13 cellular contexts compared by ENCODE assay signal in genomic region chr6:156826290-156826955, GRCh38. TPM values are rescaled to one million over a fixed set of nuclear protein-coding genes. Genes with fewer than 3 reads are reported as not detected.
DNase-seq lines count a peak whose midpoint lies in the region; ATAC-seq and TF ChIP-seq lines count a peak whose summit lies in the region.
"Had no signal": no experiment of that assay in that cellular context is flagged by ENCODE, and none has a peak within 500 bp of the region (broad histone marks: within the 10 kb centered on the region; RNA-seq: fewer than 3 reads in every experiment).

No MANE protein-coding gene starts in this region.

- 92 to 100% methylated on average over 7 to 10 of the region's 10 CpGs for WGBS in endodermal cell (ENCODE audit: insufficient coverage in 1 of 2, insufficient read length in 1 of 2), 2 experiments

- no peak for TF ChIP-seq CTCF in CD4-positive, alpha-beta T cell (IDR thresholded peaks at IDR 0.05)
- no peak for TF ChIP-seq CTCF in HEK293 (tag by site-specific recombination; IDR thresholded peaks at IDR 0.05)
- peak; percentile 19 for TF ChIP-seq CTCF in endodermal cell (conservative IDR thresholded peaks at IDR 0.05)
- no peak for TF ChIP-seq CTCF in osteocyte (IDR thresholded peaks at IDR 0.05)

- peak overlapping the region; percentile 32 for H3K27ac Mint-ChIP-seq in CD4-positive, alpha-beta T cell
- H3K27ac Mint-ChIP-seq in endodermal cell (no peak overlapping the region), osteocyte (ENCODE audit: unreplicated experiment) (peak overlapping the region; percentile 81)

- H3K36me3 ChIP-seq in HEK293 (ENCODE audit: control insufficient read depth in 2 of 2, insufficient read depth in 1 of 2, low read length in 2 of 2): peaks cover 0 to 13% of the 10 kb centered on the region in 2 experiments; a peak in 1 of 3 replicates
- H3K36me3 ChIP-seq in endodermal cell (ENCODE audit: control insufficient read depth, insufficient read depth, low read length): peaks cover 33% of the 10 kb centered on the region
- H3K36me3 ChIP-seq: colonic mucosa had no signal

- intact Hi-C loops in CD4-positive, alpha-beta T cell (cut with DNase I, micrococcal nuclease): no loop called here

- H3K9me3 ChIP-seq in CD4-positive, alpha-beta T cell (ENCODE audit: control insufficient read depth, low read length): no peaks in the 10 kb centered on the region
- H3K9me3 ChIP-seq in HEK293 (ENCODE audit: control insufficient read depth, insufficient read depth, low read depth, low read length) (no peaks in the 10 kb centered on the region), endodermal cell (ENCODE audit: control insufficient read depth, low read length) (no peaks in the 10 kb centered on the region)
- H3K9me3 ChIP-seq: colonic mucosa, mucosa of descending colon had no signal

- POLR2A ChIA-PET in CD4-positive, alpha-beta T cell (lab: Charles Lee): interaction anchor here (0.6 to 1.0 kb wide), 2 partner anchors 31 to 1567 kb away, joined by 3 to 4 read pairs; no protein-coding TSS in a partner anchor
- POLR2A ChIA-PET in HEK293 (lab: Yijun Ruan, JAX): no interaction called here

- no peak overlapping the region for H3K9ac ChIP-seq in endodermal cell (ENCODE audit: extremely low read depth, low read length, poor library complexity, severe bottlenecking)

- no peaks in the 10 kb centered on the region for H3K9me3 Mint-ChIP-seq in CD4-positive, alpha-beta T cell
- no peaks in the 10 kb centered on the region for H3K9me3 Mint-ChIP-seq in endodermal cell
- no peaks in the 10 kb centered on the region for H3K9me3 Mint-ChIP-seq in osteocyte (ENCODE audit: unreplicated experiment)

- H3K36me3 Mint-ChIP-seq in CD4-positive, alpha-beta T cell (ENCODE audit: low read depth): peaks cover 45% of the 10 kb centered on the region
- peaks cover 12% of the 10 kb centered on the region for H3K36me3 Mint-ChIP-seq in endodermal cell (ENCODE audit: low read depth)
- peaks cover 11% of the 10 kb centered on the region for H3K36me3 Mint-ChIP-seq in osteocyte (ENCODE audit: unreplicated experiment)

- no peak overlapping the region for H3K27ac ChIP-seq in CD4-positive, alpha-beta T cell (ENCODE audit: low read depth, low read length)
- no peak overlapping the region for H3K27ac ChIP-seq in HEK293 (ENCODE audit: extremely low read depth, low read depth, low read length)
- no peak overlapping the region for H3K27ac ChIP-seq in endodermal cell (ENCODE audit: low read depth, low read length)
- H3K27ac ChIP-seq: colonic mucosa had no signal

- no peak overlapping the region for H3K4me3 ChIP-seq in HEK293 (ENCODE audit: low read depth, low read length)
- no peak overlapping the region for H3K4me3 ChIP-seq in endodermal cell (ENCODE audit: low read length)
- H3K4me3 ChIP-seq: colonic mucosa, mucosa of descending colon had no signal

- no peak for DNase-seq in CD4-positive, alpha-beta T cell
- no peak for DNase-seq in endodermal cell
- DNase-seq in osteocyte (ENCODE audit: extremely low spot score, unreplicated experiment): no peak
- DNase-seq in T-helper 2 cell: no peak
- DNase-seq: activated CD8-positive, alpha-beta memory T cell treated with anti-CD3 and anti-CD28 coated beads for 24 hours; colonic mucosa; erythroblast; mucosa of descending colon; NCI-H1436 treated with DMSO at 0.1 percent for 48 hours had no signal

- H3K4me3 Mint-ChIP-seq in CD4-positive, alpha-beta T cell: no peak overlapping the region
- H3K4me3 Mint-ChIP-seq in endodermal cell (no peak overlapping the region), osteocyte (ENCODE audit: unreplicated experiment) (no peak overlapping the region)

- H3K27me3 ChIP-seq in CD4-positive, alpha-beta T cell (ENCODE audit: control insufficient read depth, insufficient read depth, low read length): no peaks in the 10 kb centered on the region
- no peaks in the 10 kb centered on the region for H3K27me3 ChIP-seq in endodermal cell (ENCODE audit: control insufficient read depth, insufficient read depth, low read length, poor library complexity, severe bottlenecking)
- H3K27me3 ChIP-seq: colonic mucosa had no signal

- CTCF ChIA-PET in CD4-positive, alpha-beta T cell (lab: Charles Lee): no interaction called here
- CTCF ChIA-PET in HEK293 (lab: Yijun Ruan, JAX): no interaction called here

- peaks cover 90% of the 10 kb centered on the region for H3K4me1 Mint-ChIP-seq in CD4-positive, alpha-beta T cell (ENCODE audit: low read depth)
- peaks cover 38% of the 10 kb centered on the region for H3K4me1 Mint-ChIP-seq in endodermal cell
- H3K4me1 Mint-ChIP-seq in osteocyte (ENCODE audit: unreplicated experiment): peaks cover 70% of the 10 kb centered on the region

- no peak for ATAC-seq in CD4-positive, alpha-beta T cell (ENCODE audit: poor library complexity)
- ATAC-seq in HG03442 (IDR thresholded peaks at IDR 0.05; ENCODE audit: unreplicated experiment) (no peak), HG03196 (IDR thresholded peaks at IDR 0.05; ENCODE audit: unreplicated experiment) (no peak), HG03108 (IDR thresholded peaks at IDR 0.05; ENCODE audit: unreplicated experiment) (no peak)

- no peaks in the 10 kb centered on the region for H3K27me3 Mint-ChIP-seq in CD4-positive, alpha-beta T cell
- no peaks in the 10 kb centered on the region for H3K27me3 Mint-ChIP-seq in endodermal cell (ENCODE audit: insufficient read depth)
- H3K27me3 Mint-ChIP-seq in osteocyte (ENCODE audit: unreplicated experiment): no peaks in the 10 kb centered on the region

- H3K4me1 ChIP-seq in HEK293 (ENCODE audit: control insufficient read depth, insufficient read depth, low read length): peaks cover 14% of the 10 kb centered on the region
- no peaks in the 10 kb centered on the region for H3K4me1 ChIP-seq in endodermal cell (ENCODE audit: control insufficient read depth, insufficient read depth, low read length)
- H3K4me1 ChIP-seq: colonic mucosa had no signal

TF ChIP-seq in HEK293, 187 proteins besides CTCF, POLR2A, EP300 and RAD21:
- TF ChIP-seq ZNF660 (tag by site-specific recombination; IDR thresholded peaks at IDR 0.05) (no peak), ZNF366 (tag by site-specific recombination; conservative IDR thresholded peaks at IDR 0.05) (peak; percentile 29; the same call in 1 of the 2 replicates), KLF16 (tag by site-specific recombination; IDR thresholded peaks at IDR 0.05) (no peak), TCF7L2 (IDR thresholded peaks at IDR 0.05; ENCODE audit: borderline replicate concordance, low read depth, low read length) (no peak), ZNF335 (tag by site-specific recombination; conservative IDR thresholded peaks at IDR 0.05) (no peak), ZNF701 (tag by site-specific recombination; IDR thresholded peaks at IDR 0.05) (no peak), ZNF600 (tag by site-specific recombination; IDR thresholded peaks at IDR 0.05) (0 out of 2 replicates have a peak, but pooled peaks have one; percentile 10), ZNF404 (tag by site-specific recombination; IDR thresholded peaks at IDR 0.05) (no peak), YY1 (tag by site-specific recombination; IDR thresholded peaks at IDR 0.05) (no peak), GLI2 (tag by site-specific recombination; IDR thresholded peaks at IDR 0.05; ENCODE audit: borderline replicate concordance, low read depth) (no peak), ZNF791 (tag by site-specific recombination; IDR thresholded peaks at IDR 0.05) (no peak), BCL11B (tag by site-specific recombination; IDR thresholded peaks at IDR 0.05; ENCODE audit: low read depth) (no peak)
TF ChIP-seq in HEK293: peak in this region for 2.

RNA-seq across cellular contexts. Expression of gene ARID1B, which starts 49.2 kb away (rescaled TPM):
- 100 to 1,000 TPM; 120 to 125 TPM for total RNA-seq in CD4-positive, alpha-beta T cell
- total RNA-seq in endodermal cell (100 to 1,000 TPM in 1 of 2 donors, 10 to 100 TPM in 1; 74.0 to 110 TPM), osteocyte (78.1 and 82.7 TPM in 2 replicates)
- polyA plus RNA-seq in endodermal cell (2013, experiment 1 of 2): 44.9 TPM
- 47.0 TPM for polyA plus RNA-seq in endodermal cell (2013, experiment 2 of 2)
